ENCODE assay signal across 1 cellular context in the genomic region with DNA sequence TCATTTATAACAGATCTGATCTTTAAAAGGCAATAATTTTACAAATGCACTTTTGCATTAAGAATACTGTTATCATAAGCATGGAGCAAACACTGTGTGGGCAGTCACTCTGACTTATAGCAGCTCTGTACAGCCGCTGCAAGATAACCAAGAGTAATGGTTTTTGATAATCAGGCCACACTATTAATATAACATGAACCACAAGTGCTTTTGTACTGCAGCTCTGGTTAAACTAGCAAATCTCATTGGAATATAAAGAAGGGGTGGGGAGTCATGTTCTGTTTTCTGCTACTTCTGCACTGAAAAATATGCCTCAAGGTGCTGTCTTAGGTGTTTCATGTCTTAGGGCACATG.
TF ChIP-seq lines count a peak whose summit lies in the region.

No MANE protein-coding gene starts in this region.

TF ChIP-seq in IMR-90, 13 proteins besides CTCF, POLR2A, EP300 and RAD21:
- TF ChIP-seq FOS (IDR thresholded peaks at IDR 0.05; ENCODE audit: low read depth, low read length) (no peak), BHLHE40 (IDR thresholded peaks at IDR 0.05; ENCODE audit: low read depth, low read length) (no peak), SMC3 (IDR thresholded peaks at IDR 0.05; ENCODE audit: low read depth, low read length) (no peak), CHD1 (IDR thresholded peaks at IDR 0.05; ENCODE audit: low read depth, low read length) (no peak), CEBPB (IDR thresholded peaks at IDR 0.05; ENCODE audit: low read depth, low read length) (no peak), MAZ (IDR thresholded peaks at IDR 0.05; ENCODE audit: borderline replicate concordance, low read depth, low read length) (no peak), NFE2L2 (IDR thresholded peaks at IDR 0.05; ENCODE audit: low read depth, low read length) (no peak), RFX5 (IDR thresholded peaks at IDR 0.05; ENCODE audit: low read depth, low read length) (no peak), RCOR1 (IDR thresholded peaks at IDR 0.05; ENCODE audit: insufficient replicate concordance, low read length) (no peak), MAFK (IDR thresholded peaks at IDR 0.05; ENCODE audit: low read depth, low read length) (no peak), MXI1 (IDR thresholded peaks at IDR 0.05; ENCODE audit: borderline replicate concordance, low read depth, low read length) (no peak)
- TF ChIP-seq, protein P1, sequence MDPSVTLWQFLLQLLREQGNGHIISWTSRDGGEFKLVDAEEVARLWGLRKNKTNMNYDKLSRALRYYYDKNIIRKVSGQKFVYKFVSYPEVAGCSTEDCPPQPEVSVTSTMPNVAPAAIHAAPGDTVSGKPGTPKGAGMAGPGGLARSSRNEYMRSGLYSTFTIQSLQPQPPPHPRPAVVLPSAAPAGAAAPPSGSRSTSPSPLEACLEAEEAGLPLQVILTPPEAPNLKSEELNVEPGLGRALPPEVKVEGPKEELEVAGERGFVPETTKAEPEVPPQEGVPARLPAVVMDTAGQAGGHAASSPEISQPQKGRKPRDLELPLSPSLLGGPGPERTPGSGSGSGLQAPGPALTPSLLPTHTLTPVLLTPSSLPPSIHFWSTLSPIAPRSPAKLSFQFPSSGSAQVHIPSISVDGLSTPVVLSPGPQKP (IDR thresholded peaks at IDR 0.05; ENCODE audit: borderline replicate concordance, low read depth, low read length) = no peak
- TF ChIP-seq, protein P2, sequence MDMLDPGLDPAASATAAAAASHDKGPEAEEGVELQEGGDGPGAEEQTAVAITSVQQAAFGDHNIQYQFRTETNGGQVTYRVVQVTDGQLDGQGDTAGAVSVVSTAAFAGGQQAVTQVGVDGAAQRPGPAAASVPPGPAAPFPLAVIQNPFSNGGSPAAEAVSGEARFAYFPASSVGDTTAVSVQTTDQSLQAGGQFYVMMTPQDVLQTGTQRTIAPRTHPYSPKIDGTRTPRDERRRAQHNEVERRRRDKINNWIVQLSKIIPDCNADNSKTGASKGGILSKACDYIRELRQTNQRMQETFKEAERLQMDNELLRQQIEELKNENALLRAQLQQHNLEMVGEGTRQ (IDR thresholded peaks at IDR 0.05; ENCODE audit: low read depth, low read length) = no peak
